19 cellular contexts compared by ENCODE assay signal in genomic region chr21:20617130-20617529, GRCh38.
DNase-seq lines count a peak whose midpoint lies in the region; ATAC-seq, FAIRE-seq and TF ChIP-seq lines count a peak whose summit lies in the region.
"Had no signal": no experiment of that assay in that cellular context is flagged by ENCODE, and none has a peak within 500 bp of the region (broad histone marks: within the 10 kb centered on the region; RNA-seq: fewer than 3 reads in every experiment).

No MANE protein-coding gene starts in this region.

- H3K23ac ChIP-seq in H1 (ENCODE audit: insufficient read length): no peak overlapping the region

- H3K36me3 Mint-ChIP-seq in GM23338 (ENCODE audit: low read depth): no peaks in the 10 kb centered on the region

- H2BK15ac ChIP-seq in H1 (ENCODE audit: low read length): no peak overlapping the region

- peaks cover 65% of the 10 kb centered on the region for H3K27me3 Mint-ChIP-seq in GM23338 (ENCODE audit: insufficient read depth, low read depth, poor library complexity)

- no peaks in the 10 kb centered on the region for H3F3A ChIP-seq in GM23338 (replicated peaks; ENCODE audit: low read depth)

- H3K27me3 ChIP-seq in GM23338 (ENCODE audit: insufficient read depth) (peaks cover 98% of the 10 kb centered on the region), H1 (replicated peaks in 1 of 4; ENCODE audit: control insufficient read depth in 3 of 4, extremely low read depth in 1 of 4, insufficient read depth in 3 of 4, low read length in 3 of 4) (peaks cover 42 to 57% (median 52%) of the 10 kb centered on the region in 4 experiments), lower lobe of right lung (ENCODE audit: low read depth) (no peaks in the 10 kb centered on the region)
- H3K27me3 ChIP-seq: SJCRH30 had no signal

- H3K27ac Mint-ChIP-seq in GM23338: no peak overlapping the region

- H3K4me3 ChIP-seq in GM23338 (no peak overlapping the region), H1 (ENCODE audit: extremely low read depth in 1 of 4, insufficient read depth in 2 of 4, low read depth in 3 of 4, low read length in 4 of 4) (no peak overlapping the region), lower lobe of right lung (no peak overlapping the region)
- H3K4me3 ChIP-seq: A549, GM12878, GM23248, SJCRH30 had no signal

- peak; percentile 82 for FAIRE-seq in H1 (lab: Jason Lieb, UNC)
- FAIRE-seq: A549, GM12878 had no signal

- H4K20me1 ChIP-seq in GM23338 (replicated peaks; ENCODE audit: insufficient read depth) (0 out of 2 replicates have a peak, but pooled peaks cover 9% of the 10 kb centered on the region), H1 (replicated peaks in 1 of 2; ENCODE audit: control insufficient read depth in 1 of 2, insufficient read depth in 2 of 2, low read length in 2 of 2) (peaks cover 2% of the 10 kb centered on the region in 2 experiments)

- no peak overlapping the region for H3K9ac ChIP-seq in H1 (replicated peaks in 1 of 4; ENCODE audit: extremely low read depth in 1 of 4, low read depth in 3 of 4, low read length in 3 of 4)
- H3K9ac ChIP-seq: GM23248 had no signal

- H4K5ac ChIP-seq in H1 (ENCODE audit: insufficient read length, low read depth, low read length): no peak overlapping the region

- H3K4me1 ChIP-seq in GM23338 (ENCODE audit: insufficient read depth) (no peaks in the 10 kb centered on the region; the same call in 1 of the 2 replicates), H1 (replicated peaks in 1 of 4; ENCODE audit: control insufficient read depth in 3 of 4, insufficient read depth in 4 of 4, low read length in 3 of 4) (no peaks in the 10 kb centered on the region), lower lobe of right lung (no peaks in the 10 kb centered on the region)
- H3K4me1 ChIP-seq: A549, SJCRH30 had no signal

- H2BK12ac ChIP-seq in H1 (ENCODE audit: low read depth, low read length): no peak overlapping the region

- H2AFZ ChIP-seq in GM23338: no peak overlapping the region
- H2AFZ ChIP-seq in H1 (ENCODE audit: low read length): no peak overlapping the region
- H2AFZ ChIP-seq: GM23248 had no signal

- no peak overlapping the region for H3K56ac ChIP-seq in H1 (replicated peaks; ENCODE audit: insufficient read length, low read depth, low read length)

- no peak for TF ChIP-seq RAD21 in H1 (IDR thresholded peaks at IDR 0.05 in 1 of 2, conservative IDR thresholded peaks at IDR 0.05 in 1 of 2; ENCODE audit: low read depth in 2 of 2, low read length in 2 of 2)

- no peak overlapping the region for H2BK5ac ChIP-seq in H1 (ENCODE audit: low read depth, low read length)

- H3K9me3 ChIP-seq in H1 (ENCODE audit: insufficient read depth in 2 of 2, low read depth in 1 of 2, low read length in 1 of 2): no peaks in the 10 kb centered on the region
- H3K9me3 ChIP-seq in lower lobe of right lung: no peaks in the 10 kb centered on the region
- H3K9me3 ChIP-seq: A549, SJCRH30 had no signal

- intact Hi-C loops in lower lobe of right lung (cut with DNase I): no loop called here

- no peak overlapping the region for H3K4ac ChIP-seq in H1 (replicated peaks; ENCODE audit: insufficient read length, low read depth, low read length)

- no peak overlapping the region for H4K8ac ChIP-seq in H1 (ENCODE audit: extremely low read depth, insufficient read depth, low read length)

- no peak overlapping the region for H3K4me2 ChIP-seq in GM23338
- 0 out of 4 replicates have a peak overlapping the region, but pooled peaks of 1 of the 2 experiments have one; percentile 1 for H3K4me2 ChIP-seq in H1 (ENCODE audit: insufficient read depth in 1 of 2, low read depth in 2 of 2, low read length in 2 of 2)
- H3K4me2 ChIP-seq: A549 had no signal

- H3K23me2 ChIP-seq in H1 (ENCODE audit: low read depth, low read length): no peaks in the 10 kb centered on the region

- no peak for TF ChIP-seq CTCF in GM23338 (conservative IDR thresholded peaks at IDR 0.05; ENCODE audit: low read depth in 2 of 2)
- TF ChIP-seq CTCF in H1 (IDR thresholded peaks at IDR 0.05; ENCODE audit: control extremely low read depth in 1 of 3, insufficient read depth in 1 of 3, low read depth in 1 of 3, low read length in 3 of 3): no peak
- no peak for TF ChIP-seq CTCF in lower lobe of right lung (IDR thresholded peaks at IDR 0.05)

- no peak overlapping the region for H2BK20ac ChIP-seq in H1 (ENCODE audit: low read length)

- H2BK120ac ChIP-seq in H1 (replicated peaks; ENCODE audit: low read depth, low read length): no peak overlapping the region

- no peaks in the 10 kb centered on the region; the same call in 2 of the 3 replicates for H3K9me3 Mint-ChIP-seq in GM23338

- H3K4me3 Mint-ChIP-seq in GM23338: no peak overlapping the region

- no peak for TF ChIP-seq POLR2A in H1 (IDR thresholded peaks at IDR 0.05; ENCODE audit: control extremely low read depth in 1 of 2, low read depth in 2 of 2, low read length in 2 of 2)

- no peak overlapping the region for H4K91ac ChIP-seq in H1 (replicated peaks; ENCODE audit: insufficient read length, low read length)

- H3K9me2 ChIP-seq in GM23338 (ENCODE audit: insufficient read depth): no peaks in the 10 kb centered on the region

- POLR2A ChIA-PET in H1 (lab: Charles Lee; ENCODE audit: partially characterized antibody): no interaction called here

- peak; percentile 100 for ATAC-seq in GM23338
- peak; percentile 62 to 72 for ATAC-seq in lower lobe of right lung
- no peak for ATAC-seq in HG02884 (IDR thresholded peaks at IDR 0.05; ENCODE audit: unreplicated experiment)
- no peak for ATAC-seq in GM18909 (IDR thresholded peaks at IDR 0.05; ENCODE audit: poor library complexity, unreplicated experiment)
- no peak for ATAC-seq in esophagus mucosa
- ATAC-seq: A549, GM12878 had no signal

- H3K14ac ChIP-seq in H1 (ENCODE audit: insufficient read length): no peak overlapping the region

- peak; percentile 77 for DNase-seq in GM23338 (ENCODE audit: low spot score)
- DNase-seq in NCI-H146 (lab: John Stamatoyannopoulos, UW): peak; percentile 79
- DNase-seq in H1 (ENCODE audit: low read depth in 1 of 2, low spot score in 2 of 2): peak; percentile 34 to 49
- DNase-seq in lower lobe of right lung: no peak
- no peak for DNase-seq in glomerular visceral epithelial cell (ENCODE audit: extremely low spot score)
- DNase-seq: GM23248; IMR-90; NCI-H187 treated with DMSO at 0.1 percent for 48 hours; NCI-H524; NK-92 treated with Interleukin-12 subunit alpha and Interleukin-12 subunit beta, amount 100 ng/mL, for 24 hours; OCI-M1; RPMI8226; SJCRH30 had no signal

- no peak overlapping the region for H2AK5ac ChIP-seq in H1 (ENCODE audit: low read depth, low read length)

- CTCF ChIA-PET in H1 (lab: Charles Lee; ENCODE audit: partially characterized antibody): no interaction called here

- no peak overlapping the region for H3K18ac ChIP-seq in H1 (ENCODE audit: extremely low read depth, low read length)

- no peak for TF ChIP-seq EP300 in H1 (IDR thresholded peaks at IDR 0.05; ENCODE audit: borderline replicate concordance in 1 of 2, low read depth in 2 of 2, low read length in 2 of 2)

- WGBS in H1 (ENCODE audit: extremely low coverage in 1 of 2, insufficient coverage in 1 of 2, insufficient read length in 1 of 2, insufficient replicate concordance in 2 of 2, low coverage in 1 of 2, low lambda C conversion rate in 2 of 2, missing lambda C conversion rate in 1 of 2), 2 experiments: 1% methylated on average over 6 of the region's 6 CpGs; no CpG with 5 or more reads in 1 of the 2 experiments

- H3K4me1 Mint-ChIP-seq in GM23338: peaks cover 4% of the 10 kb centered on the region

- no peaks in the 10 kb centered on the region for H3K36me3 ChIP-seq in GM23338 (ENCODE audit: insufficient read depth)
- no peaks in the 10 kb centered on the region for H3K36me3 ChIP-seq in H1 (ENCODE audit: control insufficient read depth in 2 of 4, insufficient read depth in 4 of 4, low read length in 3 of 4)
- no peaks in the 10 kb centered on the region for H3K36me3 ChIP-seq in lower lobe of right lung
- H3K36me3 ChIP-seq: SJCRH30 had no signal

- H3K79me2 ChIP-seq in GM23338 (replicated peaks; ENCODE audit: insufficient read depth): no peaks in the 10 kb centered on the region
- no peaks in the 10 kb centered on the region for H3K79me2 ChIP-seq in H1 (ENCODE audit: control insufficient read depth in 1 of 2, insufficient read depth in 2 of 2, low read length in 2 of 2)

- H3K79me1 ChIP-seq in H1 (ENCODE audit: low read depth, low read length): no peaks in the 10 kb centered on the region

- H3K27ac ChIP-seq in GM23338 (ENCODE audit: low read depth) (no peak overlapping the region), H1 (ENCODE audit: low read depth, low read length) (no peak overlapping the region), lower lobe of right lung (no peak overlapping the region)
- H3K27ac ChIP-seq: A549, C4-2B, GM23248, SJCRH30 had no signal

TF ChIP-seq in GM23338, 12 proteins besides CTCF, POLR2A, EP300 and RAD21:
- peak; percentile 83; the same call in 1 of the 2 replicates for TF ChIP-seq NANOG (IDR thresholded peaks at IDR 0.05; ENCODE audit: borderline replicate concordance)
- TF ChIP-seq ETS1 (IDR thresholded peaks at IDR 0.05): no peak
TF ChIP-seq in GM23338: peak in this region for 1.

TF ChIP-seq in H1, 55 proteins besides CTCF, POLR2A, EP300 and RAD21 (continues in another document):
- TF ChIP-seq CEBPB (IDR thresholded peaks at IDR 0.05; ENCODE audit: low read depth, low read length) (no peak; the same call in 1 of the 2 replicates), GABPA (IDR thresholded peaks at IDR 0.05; ENCODE audit: borderline replicate concordance, insufficient read depth, low read length) (no peak), TAF1 (IDR thresholded peaks at IDR 0.05; ENCODE audit: low read depth, low read length) (no peak), NANOG (IDR thresholded peaks at IDR 0.05; ENCODE audit: insufficient read depth, low read depth, low read length, poor library complexity, severe bottlenecking) (peak; percentile 87), POLR2AphosphoS5 (IDR thresholded peaks at IDR 0.05; ENCODE audit: low read depth, low read length) (peak; percentile 36; the same call in 1 of the 2 replicates)

Comparison
In these comparisons a context has a peak if more than half of its experiments do, and no peak if none do; other contexts are left out.
1. ATAC-seq: peak in GM23338 (single experiment) and lower lobe of right lung (2 of 2); none in HG02884 (single experiment), GM18909 (single experiment) and esophagus mucosa (single experiment).
2. DNase-seq: peak in GM23338 (single experiment), NCI-H146 (single experiment) and H1 (2 of 2); none in lower lobe of right lung (single experiment) and glomerular visceral epithelial cell (single experiment).